18 cellular contexts compared by ENCODE assay signal in the genomic region with DNA sequence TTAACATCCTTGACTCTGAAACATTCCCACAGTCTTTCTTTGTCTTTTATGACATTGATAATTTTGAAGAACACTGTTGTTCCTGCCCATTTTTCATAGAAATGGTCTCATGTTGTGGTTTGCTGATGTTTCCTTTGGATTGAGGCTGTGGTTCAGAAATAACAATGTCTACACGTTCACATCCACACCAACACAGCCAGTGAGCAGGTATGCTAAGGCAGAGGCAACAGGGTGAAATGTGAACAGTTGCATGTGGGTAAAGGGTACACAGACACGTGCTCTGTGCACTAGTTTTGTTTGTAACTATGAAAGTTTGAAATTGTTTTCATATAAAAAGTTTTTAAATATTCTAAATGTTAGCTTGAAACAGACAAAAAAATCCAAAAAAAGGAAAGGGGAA.
"Had no signal": no experiment of that assay in that cellular context is flagged by ENCODE, and none has a peak within 500 bp of the region (broad histone marks: within the 10 kb centered on the region; RNA-seq: fewer than 3 reads in every experiment).

No MANE protein-coding gene starts in this region.

- H3K27ac ChIP-seq: ascending aorta, Peyer's patch had no signal

- ATAC-seq: activated CD8-positive, alpha-beta T cell treated with anti-CD3 and anti-CD28 coated beads, Interleukin-2, amount 10 ng/mL, durations not matched to agents 7 days and 5 days had no signal

- H3K9me3 ChIP-seq: ascending aorta, Peyer's patch had no signal

- H3K4me3 ChIP-seq: ascending aorta, cardiac muscle cell, Peyer's patch had no signal

- DNase-seq: activated CD4-positive, alpha-beta T cell treated with anti-CD3 and anti-CD28 coated beads for 48 hours; activated CD4-positive, alpha-beta T cell treated with anti-CD3 and anti-CD28 coated beads, Interleukin-2, amount 50 U/mL, for 4 hours; activated CD4-positive, CD25-positive, alpha-beta regulatory T cell treated with anti-CD3 and anti-CD28 coated beads, Interleukin-2, amount 50 U/mL, for 72 hours; activated CD8-positive, alpha-beta memory T cell treated with anti-CD3 and anti-CD28 coated beads, Interleukin-2, amount 50 U/mL, for 48 hours; activated CD8-positive, alpha-beta T cell treated with anti-CD3 and anti-CD28 coated beads, Interleukin-2, amount 10 ng/mL, durations not matched to agents 7 days and 5 days; activated effector memory CD4-positive, alpha-beta T cell treated with Interleukin-2 at 50 U/mL for 16 hours; activated naive CD4-positive, alpha-beta T cell treated with Interleukin-2 at 50 U/mL for 16 hours; activated T-cell treated with anti-CD3 and anti-CD28 coated beads, Interleukin-2, amount 50 U/mL, for 1 hour; amniotic stem cell; NCI-H1105; NCI-H1436 treated with DMSO at 0.1 percent for 48 hours; NCI-H187; NCI-H2081 treated with DMSO at 0.1 percent for 48 hours; NCI-H446; Peyer's patch; SHP77 treated with DMSO at 0.1 percent for 48 hours had no signal

- H3K4me1 ChIP-seq: ascending aorta, Peyer's patch had no signal

- H3K27me3 ChIP-seq: ascending aorta, cardiac muscle cell, Peyer's patch had no signal
